11 cellular contexts compared by ENCODE assay signal in the genomic region with DNA sequence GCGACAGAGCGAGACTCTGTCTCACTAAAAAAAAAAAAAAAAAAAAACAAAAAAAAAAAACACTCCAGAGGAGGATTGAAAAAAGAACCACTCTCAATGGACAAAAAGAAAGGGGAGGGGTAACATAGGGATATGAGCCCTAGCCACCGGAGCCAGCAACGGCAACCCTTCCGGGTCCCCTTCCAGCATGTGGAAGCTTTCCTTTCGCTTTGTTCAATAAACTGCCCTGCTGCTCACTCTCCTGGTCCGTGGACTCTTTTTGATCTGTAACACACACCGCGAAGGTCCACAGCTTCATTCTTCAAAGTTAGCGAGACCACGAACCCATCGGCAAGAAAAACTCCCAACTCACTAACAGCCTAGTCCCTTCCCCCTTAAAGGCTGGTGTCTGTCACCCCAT. TPM values are rescaled to one million over a fixed set of nuclear protein-coding genes. Genes with fewer than 3 reads are reported as not detected.
A peak's percentile ranks its signal among the peaks of the same experiment; 100 is the strongest.
DNase-seq lines count a peak whose midpoint lies in the region; ATAC-seq and TF ChIP-seq lines count a peak whose summit lies in the region.
"Had no signal": no experiment of that assay in that cellular context is flagged by ENCODE, and none has a peak within 500 bp of the region (broad histone marks: within the 10 kb centered on the region; RNA-seq: fewer than 3 reads in every experiment).

No MANE protein-coding gene starts in this region.

- no peak for TF ChIP-seq CTCF in neural crest cell (conservative IDR thresholded peaks at IDR 0.05)

- DNase-seq in CD4-positive, CD25-positive, alpha-beta regulatory T cell = no peak
- DNase-seq in neural crest cell (ENCODE audit: low read depth, low spot score) = no peak
- no peak for DNase-seq in NCI-H1092 (lab: John Stamatoyannopoulos, UW)
- DNase-seq in NCI-H510A (lab: John Stamatoyannopoulos, UW) = no peak
- no peak for DNase-seq in NCI-H510A treated with DMSO at 0.1 percent for 48 hours (lab: John Stamatoyannopoulos, UW)
- DNase-seq in NCI-H1417 treated with DMSO at 0.1 percent for 48 hours (lab: John Stamatoyannopoulos, UW) = no peak
- DNase-seq: DMS53, NCI-H1694 treated with DMSO at 0.1 percent for 48 hours had no signal

- peaks cover 6 to 43% (median 17%) of the 10 kb centered on the region in 4 donors for H3K4me1 Mint-ChIP-seq in CD4-positive, CD25-positive, alpha-beta regulatory T cell
- peaks cover 26% of the 10 kb centered on the region for H3K4me1 Mint-ChIP-seq in neural crest cell

- H3K27ac Mint-ChIP-seq in CD4-positive, CD25-positive, alpha-beta regulatory T cell = peak overlapping the region in 2 of 3 donors; percentile 85 to 93
- no peak overlapping the region for H3K27ac Mint-ChIP-seq in neural crest cell (ENCODE audit: unreplicated experiment)

- peak overlapping the region; percentile 91 for H3K27ac ChIP-seq in CD4-positive, CD25-positive, alpha-beta regulatory T cell (ENCODE audit: insufficient read depth, low read length, poor library complexity, severe bottlenecking)
- H3K27ac ChIP-seq in HUES6 (ENCODE audit: low read depth, low read length) (no peak overlapping the region), angular gyrus (ENCODE audit: low read depth, low read length) (peak overlapping the region; percentile 95)

- ATAC-seq in CD4-positive, CD25-positive, alpha-beta regulatory T cell (ENCODE audit: low read depth in 2 of 2) = no peak

- H3K36me3 Mint-ChIP-seq in CD4-positive, CD25-positive, alpha-beta regulatory T cell = no peaks in the 10 kb centered on the region
- H3K36me3 Mint-ChIP-seq in neural crest cell (ENCODE audit: low read depth) = no peaks in the 10 kb centered on the region

- H3K4me3 ChIP-seq in CD4-positive, CD25-positive, alpha-beta regulatory T cell (ENCODE audit: low read depth, low read length) = no peak overlapping the region
- peak overlapping the region; percentile 96; the same call in 1 of the 2 replicates for H3K4me3 ChIP-seq in HUES6 (ENCODE audit: low read depth, low read length)

- H3K36me3 ChIP-seq in CD4-positive, CD25-positive, alpha-beta regulatory T cell (ENCODE audit: control insufficient read depth, insufficient read depth, low read length) = peaks cover 6% of the 10 kb centered on the region
- peaks cover 5% of the 10 kb centered on the region for H3K36me3 ChIP-seq in HUES6 (ENCODE audit: control insufficient read depth, insufficient read depth, low read length)

- peaks cover 4% of the 10 kb centered on the region for H3K27me3 Mint-ChIP-seq in CD4-positive, CD25-positive, alpha-beta regulatory T cell
- H3K27me3 Mint-ChIP-seq in neural crest cell (ENCODE audit: low read depth) = peaks cover 21% of the 10 kb centered on the region

- H3K27me3 ChIP-seq in CD4-positive, CD25-positive, alpha-beta regulatory T cell (ENCODE audit: control insufficient read depth, insufficient read depth, low read length) = no peaks in the 10 kb centered on the region
- H3K27me3 ChIP-seq in HUES6 (ENCODE audit: control insufficient read depth, insufficient read depth, low read length) = no peaks in the 10 kb centered on the region

- no peaks in the 10 kb centered on the region for H3K9me3 ChIP-seq in CD4-positive, CD25-positive, alpha-beta regulatory T cell (ENCODE audit: control insufficient read depth in 2 of 2, low read length in 2 of 2)
- no peaks in the 10 kb centered on the region for H3K9me3 ChIP-seq in HUES6 (ENCODE audit: control insufficient read depth, insufficient read depth, low read depth, low read length)

- H3K9ac ChIP-seq in HUES6 (ENCODE audit: low read length) = no peak overlapping the region

- peaks cover 33% of the 10 kb centered on the region for H3K4me1 ChIP-seq in CD4-positive, CD25-positive, alpha-beta regulatory T cell (ENCODE audit: control insufficient read depth, insufficient read depth, low read length, poor library complexity, severe bottlenecking)
- H3K4me1 ChIP-seq in HUES6 (ENCODE audit: control insufficient read depth, insufficient read depth, low read length) = peaks cover 12% of the 10 kb centered on the region

- H3K9me3 Mint-ChIP-seq in CD4-positive, CD25-positive, alpha-beta regulatory T cell = no peaks in the 10 kb centered on the region
- no peaks in the 10 kb centered on the region for H3K9me3 Mint-ChIP-seq in neural crest cell

- peak overlapping the region in 3 of 4 donors; percentile 18 to 92 (median 59) for H3K4me3 Mint-ChIP-seq in CD4-positive, CD25-positive, alpha-beta regulatory T cell
- peak overlapping the region; percentile 80 for H3K4me3 Mint-ChIP-seq in neural crest cell

RNA-seq across cellular contexts. Expression of a gene that starts 1.0 kb away (rescaled TPM):
- total RNA-seq in CD4-positive, CD25-positive, alpha-beta regulatory T cell = 87.4 TPM
- 100 to 1,000 TPM; 139 to 163 (median 148) TPM for polyA plus RNA-seq in CD4-positive, CD25-positive, alpha-beta regulatory T cell
- total RNA-seq in neural crest cell = 71.8 and 71.9 TPM in 2 replicates

RNA-seq across cellular contexts. Expression of a gene that starts 15.9 kb away (rescaled TPM):
- 1,556 TPM for total RNA-seq in CD4-positive, CD25-positive, alpha-beta regulatory T cell
- polyA plus RNA-seq in CD4-positive, CD25-positive, alpha-beta regulatory T cell = 1,000 to 10,000 TPM; 1,213 to 1,759 (median 1,573) TPM
- total RNA-seq in neural crest cell = 1,081 and 1,137 TPM in 2 replicates

RNA-seq across cellular contexts. Expression of a gene that starts 19.0 kb away (rescaled TPM):
- total RNA-seq in CD4-positive, CD25-positive, alpha-beta regulatory T cell = not detected
- polyA plus RNA-seq in CD4-positive, CD25-positive, alpha-beta regulatory T cell = 1 to 10 TPM in 1 of 4 donors, under 1 TPM in 1, not detected in 2; 0.31 to 1.1 TPM
- total RNA-seq in neural crest cell = 0.68 and 1.5 TPM in 2 replicates

RNA-seq across cellular contexts. Expression of a gene that starts 25.1 kb away (rescaled TPM):
- total RNA-seq in CD4-positive, CD25-positive, alpha-beta regulatory T cell = not detected
- polyA plus RNA-seq in CD4-positive, CD25-positive, alpha-beta regulatory T cell = not detected
- total RNA-seq in neural crest cell = 6.4 and 6.5 TPM in 2 replicates
- total RNA-seq: dermis microvascular lymphatic vessel endothelial cell had no signal

RNA-seq across cellular contexts. Expression of a gene that starts 29.9 kb away (rescaled TPM):
- total RNA-seq in CD4-positive, CD25-positive, alpha-beta regulatory T cell = 90.6 TPM
- 10 to 100 TPM; 65.3 to 99.1 (median 89.9) TPM for polyA plus RNA-seq in CD4-positive, CD25-positive, alpha-beta regulatory T cell
- 88.5 and 91.7 TPM in 2 replicates for total RNA-seq in neural crest cell
